8 cellular contexts compared by ENCODE assay signal in genomic region chr16:1964506-1965471, GRCh38. TPM values are rescaled to one million over a fixed set of nuclear protein-coding genes. Genes with fewer than 3 reads are reported as not detected.
A peak's percentile ranks its signal among the peaks of the same experiment; 100 is the strongest.
DNase-seq lines count a peak whose midpoint lies in the region; ATAC-seq and TF ChIP-seq lines count a peak whose summit lies in the region.

TSS of gene RPS2 (minus strand) at chr16:1964826. CDS start at chr16:1964625, 201 bp downstream.

- POLR2A ChIA-PET in AG04449 (lab: Yijun Ruan, JAX) (interaction anchor here (0.6 to 2.3 kb wide), 39 partner anchors 12 to 1192 kb away, joined by 3 to 45 read pairs (median 3); partner anchors contain the start of genes FAHD1, GFER, HAGH and MSRB1), WTC11 (lab: Charles Lee) (interaction anchor here (0.5 to 2.3 kb wide), 23 partner anchors 9 to 544 kb away, joined by 3 to 20 read pairs (median 5); partner anchors contain the start of genes FAHD1, MAPK8IP3, MSRB1 and NOXO1)

- H3K4me1 Mint-ChIP-seq in WTC11, result peaks cover 39% of the 10 kb centered on the region

- peak within 1 kb of the TSS; percentile 97 for H3K27ac Mint-ChIP-seq in WTC11

- H3K36me3 Mint-ChIP-seq in WTC11, result peaks cover 35% of the 10 kb centered on the region

- DNase-seq in AG04449 (ENCODE audit: low read depth, low spot score) (peak; percentile 89), NCI-H226 (peak; percentile 97), WTC11 (ENCODE audit: low spot score) (peak; percentile 99), cardiac fibroblast (ENCODE audit: low read depth in 2 of 2) (peak; percentile 99), iPS-NIHi7 (ENCODE audit: extremely low spot score) (peak; percentile 98), smooth muscle cell of the brain vasculature (ENCODE audit: low read depth, low spot score) (peak; percentile 97)

- CTCF ChIA-PET in AG04449 (lab: Yijun Ruan, JAX), result interaction anchor here (1.2 to 2.4 kb wide), 3 partner anchors 19 to 176 kb away, joined by 3 to 12 read pairs (median 3); no protein-coding TSS in a partner anchor
- CTCF ChIA-PET in WTC11 (lab: Charles Lee), result interaction anchor here (0.7 to 1.0 kb wide), 9 partner anchors 13 to 83 kb away, joined by 3 to 12 read pairs (median 4); partner anchors contain the start of genes NOXO1, NTHL1 and TSC2

- H3K4me3 Mint-ChIP-seq in WTC11, result peak within 1 kb of the TSS; percentile 94

- TF ChIP-seq CTCF in AG04449 (IDR thresholded peaks at IDR 0.05; ENCODE audit: insufficient read depth, low read length, missing control alignments), result no peak
- no peak for TF ChIP-seq CTCF in WTC11 (IDR thresholded peaks at IDR 0.05)
- no peak for TF ChIP-seq CTCF in cardiac fibroblast (IDR thresholded peaks at IDR 0.05; ENCODE audit: low read depth, low read length)

- H3K4me3 ChIP-seq in AG04449 (ENCODE audit: low read depth, low read length), result peak within 1 kb of the TSS; percentile 92
- H3K4me3 ChIP-seq in cardiac fibroblast (replicated peaks in 1 of 2; ENCODE audit: low read depth in 2 of 2, low read length in 2 of 2), result peak within 1 kb of the TSS; percentile 88 to 92

- H3K9me3 Mint-ChIP-seq in WTC11, result no peaks in the 10 kb centered on the region

- no peaks in the 10 kb centered on the region for H3K27me3 Mint-ChIP-seq in WTC11 (ENCODE audit: low read depth)

- peak; percentile 80 for ATAC-seq in GM18909 (IDR thresholded peaks at IDR 0.05; ENCODE audit: poor library complexity, unreplicated experiment)
- peak; percentile 90 for ATAC-seq in HG03175 (IDR thresholded peaks at IDR 0.05; ENCODE audit: unreplicated experiment)
- ATAC-seq in WTC11, result peak; percentile 51

TF ChIP-seq in WTC11, 78 proteins besides CTCF, POLR2A, EP300 and RAD21 (continues in another document):
- peak; percentile 76 for TF ChIP-seq NFYB (CRISPR knock-in tag; conservative IDR thresholded peaks at IDR 0.05; ENCODE audit: low read depth)
- no peak for TF ChIP-seq SOX15 (CRISPR knock-in tag; IDR thresholded peaks at IDR 0.05)
- TF ChIP-seq ZNF512 (CRISPR knock-in tag; IDR thresholded peaks at IDR 0.05; ENCODE audit: borderline replicate concordance), result no peak
- TF ChIP-seq ETV6 (CRISPR knock-in tag; IDR thresholded peaks at IDR 0.05), result no peak
- TF ChIP-seq NR3C1 (CRISPR knock-in tag; conservative IDR thresholded peaks at IDR 0.05; ENCODE audit: low read depth), result no peak
- TF ChIP-seq ERG (CRISPR knock-in tag; IDR thresholded peaks at IDR 0.05), result 0 out of 2 replicates have a peak, but pooled peaks have one; percentile 59
- peak; percentile 79; the same call in 1 of the 2 replicates for TF ChIP-seq ESRRA (CRISPR knock-in tag; IDR thresholded peaks at IDR 0.05; ENCODE audit: borderline replicate concordance)
- TF ChIP-seq ZNF121 (CRISPR knock-in tag; IDR thresholded peaks at IDR 0.05), result no peak
- no peak for TF ChIP-seq HMGA2 (CRISPR knock-in tag; IDR thresholded peaks at IDR 0.05)
- TF ChIP-seq JAZF1 (CRISPR knock-in tag; IDR thresholded peaks at IDR 0.05), result no peak
- TF ChIP-seq TCF7 (CRISPR knock-in tag; IDR thresholded peaks at IDR 0.05; ENCODE audit: low read depth), result no peak
- TF ChIP-seq HMGXB4 (CRISPR knock-in tag; IDR thresholded peaks at IDR 0.05), result peak; percentile 77
- 0 out of 2 replicates have a peak, but pooled peaks have one; percentile 25 for TF ChIP-seq GABPB1 (CRISPR knock-in tag; IDR thresholded peaks at IDR 0.05)
- peak; percentile 93 for TF ChIP-seq CREM (CRISPR knock-in tag; IDR thresholded peaks at IDR 0.05)
- TF ChIP-seq PREB (CRISPR knock-in tag; IDR thresholded peaks at IDR 0.05; ENCODE audit: borderline replicate concordance), result 0 out of 2 replicates have a peak, but pooled peaks have one; percentile 54
- no peak for TF ChIP-seq STAT6 (CRISPR knock-in tag; conservative IDR thresholded peaks at IDR 0.05; ENCODE audit: low read depth)
- TF ChIP-seq ZNF232 (CRISPR knock-in tag; IDR thresholded peaks at IDR 0.05), result 0 out of 2 replicates have a peak, but pooled peaks have one; percentile 71
- no peak; the same call in none of the 2 replicates for TF ChIP-seq JUN (CRISPR knock-in tag; IDR thresholded peaks at IDR 0.05)
- no peak; the same call in 1 of the 2 replicates for TF ChIP-seq TEAD4 (CRISPR knock-in tag; IDR thresholded peaks at IDR 0.05)
- no peak; the same call in none of the 2 replicates for TF ChIP-seq NFATC4 (CRISPR knock-in tag; IDR thresholded peaks at IDR 0.05)

RNA-seq across cellular contexts. Expression of gene RPS2, which starts in this region (rescaled TPM):
- total RNA-seq in WTC11 (2021), result 4,395 to 4,767 TPM (median 4,632 TPM) in 3 replicates

Comparison
In these comparisons a context has a peak if more than half of its experiments do, and no peak if none do; other contexts are left out.
1. Peak in every context shown above with its lines: DNase-seq, ATAC-seq and H3K4me3 ChIP-seq.